21 cellular contexts compared by ENCODE assay signal in the genomic region with DNA sequence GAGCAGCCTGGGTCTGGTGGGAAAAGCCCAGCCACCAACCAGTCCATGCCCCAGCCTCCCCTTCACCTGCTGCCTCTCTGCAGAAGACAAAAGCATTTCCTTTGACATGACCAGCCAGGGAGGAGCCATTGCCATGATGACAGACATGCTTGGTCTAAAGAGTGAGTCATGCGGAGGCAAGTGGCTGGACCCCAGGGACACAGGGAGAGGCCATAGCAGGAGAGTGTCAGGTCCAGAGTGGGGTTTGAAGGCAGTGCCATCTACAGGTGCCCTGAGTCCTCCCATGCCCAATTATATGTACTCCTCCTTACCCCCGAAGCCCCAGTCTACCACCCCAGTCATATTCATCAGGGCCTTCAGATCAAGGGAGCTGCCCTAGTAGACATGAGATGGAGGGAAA.
DNase-seq lines count a peak whose midpoint lies in the region; TF ChIP-seq lines count a peak whose summit lies in the region.
"Had no signal": no experiment of that assay in that cellular context is flagged by ENCODE, and none has a peak within 500 bp of the region (broad histone marks: within the 10 kb centered on the region; RNA-seq: fewer than 3 reads in every experiment).

No MANE protein-coding gene starts in this region.

- H4K20me1 ChIP-seq in MM.1S (ENCODE audit: insufficient read depth, low read length): no peaks in the 10 kb centered on the region

- H3K27ac ChIP-seq in duodenal mucosa (ENCODE audit: low read depth, low read length): peak overlapping the region; percentile 61
- no peak overlapping the region for H3K27ac ChIP-seq in MM.1S (ENCODE audit: low read length)
- no peak overlapping the region for H3K27ac ChIP-seq in ovary
- H3K27ac ChIP-seq: BLaER1 treated with 17β-estradiol and CSF1 and Interleukin-3, amounts not matched to agents 10 nM and 100 nM; cardiac muscle cell; lower lobe of right lung; psoas muscle; spleen; suprapubic skin had no signal

- TF ChIP-seq EP300 in ovary (IDR thresholded peaks at IDR 0.05): no peak

- H3K9me3 ChIP-seq in duodenal mucosa (ENCODE audit: control insufficient read depth in 1 of 2, low read length in 2 of 2): no peaks in the 10 kb centered on the region
- no peaks in the 10 kb centered on the region for H3K9me3 ChIP-seq in MM.1S (replicated peaks; ENCODE audit: insufficient read depth, low read length)
- H3K9me3 ChIP-seq in ovary: no peaks in the 10 kb centered on the region
- H3K9me3 ChIP-seq: BLaER1 treated with 17β-estradiol and CSF1 and Interleukin-3, amounts not matched to agents 10 nM and 100 nM; lower lobe of right lung; psoas muscle; spleen; suprapubic skin had no signal

- no peak overlapping the region for H3K4me2 ChIP-seq in MM.1S (ENCODE audit: low read depth, low read length)
- H3K4me2 ChIP-seq: BLaER1 treated with 17β-estradiol and CSF1 and Interleukin-3, amounts not matched to agents 10 nM and 100 nM had no signal

- peaks cover 55 to 57% of the 10 kb centered on the region in 2 donors for H3K4me1 ChIP-seq in duodenal mucosa (ENCODE audit: control insufficient read depth in 1 of 2, insufficient read depth in 2 of 2, low read length in 2 of 2)
- H3K4me1 ChIP-seq in MM.1S (ENCODE audit: low read length): no peaks in the 10 kb centered on the region
- H3K4me1 ChIP-seq in ovary (ENCODE audit: insufficient read depth): peaks cover 2% of the 10 kb centered on the region
- H3K4me1 ChIP-seq: lower lobe of right lung, suprapubic skin had no signal

- H3K36me3 ChIP-seq in duodenal mucosa (ENCODE audit: control insufficient read depth in 1 of 2, insufficient read depth in 2 of 2, low read length in 2 of 2) (peaks cover 0 to 6% of the 10 kb centered on the region in 2 donors), MM.1S (replicated peaks; ENCODE audit: insufficient read depth, low read length) (no peaks in the 10 kb centered on the region), ovary (no peaks in the 10 kb centered on the region)
- H3K36me3 ChIP-seq: lower lobe of right lung, suprapubic skin had no signal

- no peak overlapping the region for H3K4me3 ChIP-seq in NB4 (ENCODE audit: low read depth, low read length)
- peak overlapping the region; percentile 40 to 41 for H3K4me3 ChIP-seq in duodenal mucosa (ENCODE audit: low read depth in 1 of 2, low read length in 2 of 2)
- no peak overlapping the region for H3K4me3 ChIP-seq in MM.1S (ENCODE audit: low read length)
- H3K4me3 ChIP-seq in ovary: no peak overlapping the region
- H3K4me3 ChIP-seq: BLaER1 treated with 17β-estradiol and CSF1 and Interleukin-3, amounts not matched to agents 10 nM and 100 nM; cardiac muscle cell; lower lobe of right lung; psoas muscle; spleen; suprapubic skin had no signal

- 92 to 100% (median 97%) methylated on average over 2 of the region's 2 CpGs for WGBS in ovary, 3 donors

- TF ChIP-seq POLR2A in NB4 (IDR thresholded peaks at IDR 0.05; ENCODE audit: extremely low read depth, insufficient read length) (no peak), ovary (IDR thresholded peaks at IDR 0.05) (no peak)

- no peaks in the 10 kb centered on the region for H3K79me2 ChIP-seq in MM.1S (ENCODE audit: low read length)

- no peaks in the 10 kb centered on the region for H3F3A ChIP-seq in MM.1S (ENCODE audit: insufficient read depth, low read length)

- DNase-seq in EH (ENCODE audit: low read depth): peak; percentile 26
- DNase-seq in NB4 (ENCODE audit: low read depth): peak; percentile 77
- peak; percentile 1 for DNase-seq in renal cortical epithelial cell (ENCODE audit: low read depth)
- no peak for DNase-seq in KBM-7
- no peak for DNase-seq in HK-2 (ENCODE audit: unreplicated experiment)
- no peak for DNase-seq in MM.1S
- DNase-seq in ovary: no peak
- DNase-seq: activated CD8-positive, alpha-beta memory T cell treated with anti-CD3 and anti-CD28 coated beads for 24 hours; activated naive CD8-positive, alpha-beta T cell treated with anti-CD3 and anti-CD28 coated beads, Interleukin-2, amount 50 U/mL, for 24 hours; DMS 273 treated with DMSO at 0.1 percent for 48 hours; IMR-90; lower lobe of right lung; NCI-H1048; NCI-H2081; spleen; stimulated activated CD8-positive, alpha-beta memory T cell treated with anti-CD3 and anti-CD28 coated beads, Interleukin-4, amount 100 ng/mL, for 48 hours had no signal

- peak overlapping the region; percentile 59 to 74 for H3K9ac ChIP-seq in duodenal mucosa (ENCODE audit: low read depth in 1 of 2, low read length in 2 of 2)
- no peak overlapping the region for H3K9ac ChIP-seq in MM.1S (ENCODE audit: low read length)
- H3K9ac ChIP-seq: BLaER1 treated with 17β-estradiol and CSF1 and Interleukin-3, amounts not matched to agents 10 nM and 100 nM had no signal

- H3K27me3 ChIP-seq in duodenal mucosa (ENCODE audit: control insufficient read depth in 1 of 2, insufficient read depth in 2 of 2, low read length in 2 of 2): no peaks in the 10 kb centered on the region
- H3K27me3 ChIP-seq in MM.1S (replicated peaks; ENCODE audit: insufficient read depth, low read length): peaks cover 7% of the 10 kb centered on the region
- H3K27me3 ChIP-seq in ovary: no peaks in the 10 kb centered on the region
- H3K27me3 ChIP-seq: BLaER1 treated with 17β-estradiol and CSF1 and Interleukin-3, amounts not matched to agents 10 nM and 100 nM; cardiac muscle cell; suprapubic skin had no signal

- no peaks in the 10 kb centered on the region for H3K9me2 ChIP-seq in MM.1S (replicated peaks; ENCODE audit: insufficient read depth, low read length)

- H2AFZ ChIP-seq in MM.1S (ENCODE audit: low read length): no peak overlapping the region

- TF ChIP-seq CTCF in NB4 (IDR thresholded peaks at IDR 0.05; ENCODE audit: low read depth, low read length) (no peak), MM.1S (IDR thresholded peaks at IDR 0.05; ENCODE audit: low read length) (no peak), ovary (IDR thresholded peaks at IDR 0.05) (no peak)

- in situ Hi-C loops in KBM-7 (cut with MboI; ENCODE audit: low pct_unique_long_range_greater_than_20kb, low sequenced_read_pairs): no loop called here

- intact Hi-C loops in ovary (cut with DNase I): loop anchor here in 1 of 4 donors (10.0 kb wide), 1 partner anchor 118 kb away; no protein-coding TSS in a partner anchor

Comparison
In these comparisons a context has a peak if more than half of its experiments do, and no peak if none do; other contexts are left out.
1. DNase-seq: peak in EH (single experiment), NB4 (single experiment) and renal cortical epithelial cell (single experiment); none in KBM-7 (single experiment), HK-2 (single experiment), MM.1S (single experiment) and ovary (0 of 5).
2. H3K4me3 ChIP-seq: peak in duodenal mucosa (2 of 2); none in NB4 (single experiment), MM.1S (single experiment) and ovary (single experiment).